ENCODE assay signal across 8 cellular contexts in the genomic region with DNA sequence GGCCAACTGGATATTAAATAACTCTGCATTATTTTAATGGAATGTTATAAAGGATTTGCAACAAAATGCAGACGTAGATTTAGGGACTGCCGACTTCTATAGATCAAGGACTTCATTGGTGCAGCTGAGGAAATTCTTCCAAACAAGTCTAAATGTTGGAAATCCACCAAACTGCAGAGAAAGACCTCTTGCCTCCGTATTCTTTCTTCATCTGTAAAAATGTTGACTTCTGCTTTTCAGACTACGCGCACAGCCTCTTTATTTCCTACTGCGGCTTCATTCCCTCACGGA. TPM values are rescaled to one million over a fixed set of nuclear protein-coding genes. Genes with fewer than 3 reads are reported as not detected.
DNase-seq lines count a peak whose midpoint lies in the region; ATAC-seq and TF ChIP-seq lines count a peak whose summit lies in the region.

No MANE protein-coding gene starts in this region.

- no peak for ATAC-seq in CD4-positive, CD25-positive, alpha-beta regulatory T cell (ENCODE audit: low read depth in 2 of 2)
- ATAC-seq in left colon: no peak
- ATAC-seq in HG02642 (IDR thresholded peaks at IDR 0.05; ENCODE audit: poor library complexity, unreplicated experiment): no peak

- peak overlapping the region; percentile 94 for H3K27ac ChIP-seq in CD4-positive, CD25-positive, alpha-beta regulatory T cell (ENCODE audit: insufficient read depth, low read length, poor library complexity, severe bottlenecking)
- peak overlapping the region; percentile 98 for H3K27ac ChIP-seq in duodenal mucosa (ENCODE audit: low read depth, low read length)

- no peak for DNase-seq in CD4-positive, CD25-positive, alpha-beta regulatory T cell
- DNase-seq in NT2/D1 (ENCODE audit: low read depth, low spot score) (no peak), neural crest cell (ENCODE audit: low read depth, low spot score) (no peak), nucleus accumbens (lab: John Stamatoyannopoulos, UW) (no peak), NCI-H1092 (lab: John Stamatoyannopoulos, UW) (no peak), left colon (no peak)

- peaks cover 19% of the 10 kb centered on the region for H3K27me3 Mint-ChIP-seq in CD4-positive, CD25-positive, alpha-beta regulatory T cell
- no peaks in the 10 kb centered on the region for H3K27me3 Mint-ChIP-seq in neural crest cell (ENCODE audit: low read depth)

- H3K4me1 ChIP-seq in CD4-positive, CD25-positive, alpha-beta regulatory T cell (ENCODE audit: control insufficient read depth, insufficient read depth, low read length, poor library complexity, severe bottlenecking): peaks cover 30% of the 10 kb centered on the region
- H3K4me1 ChIP-seq in NT2/D1 (ENCODE audit: insufficient read depth, insufficient read length) (no peaks in the 10 kb centered on the region), duodenal mucosa (ENCODE audit: control insufficient read depth in 1 of 2, insufficient read depth in 2 of 2, low read length in 2 of 2) (no peaks in the 10 kb centered on the region)

- H3K36me3 ChIP-seq in CD4-positive, CD25-positive, alpha-beta regulatory T cell (ENCODE audit: control insufficient read depth, insufficient read depth, low read length): no peaks in the 10 kb centered on the region
- H3K36me3 ChIP-seq in NT2/D1 (ENCODE audit: insufficient read depth, insufficient read length, low read length): no peaks in the 10 kb centered on the region
- no peaks in the 10 kb centered on the region for H3K36me3 ChIP-seq in duodenal mucosa (ENCODE audit: control insufficient read depth in 1 of 2, insufficient read depth in 2 of 2, low read length in 2 of 2)

- H3K4me3 ChIP-seq in CD4-positive, CD25-positive, alpha-beta regulatory T cell (ENCODE audit: low read depth, low read length): peak overlapping the region; percentile 82
- H3K4me3 ChIP-seq in NT2/D1 (ENCODE audit: insufficient read length, low read depth): peak overlapping the region; percentile 64
- H3K4me3 ChIP-seq in duodenal mucosa (ENCODE audit: low read depth in 1 of 2, low read length in 2 of 2): peak overlapping the region; percentile 61 to 71

- H3K36me3 Mint-ChIP-seq in CD4-positive, CD25-positive, alpha-beta regulatory T cell: no peaks in the 10 kb centered on the region
- peaks cover 12% of the 10 kb centered on the region for H3K36me3 Mint-ChIP-seq in neural crest cell (ENCODE audit: low read depth)

- H3K4me1 Mint-ChIP-seq in CD4-positive, CD25-positive, alpha-beta regulatory T cell: peaks cover 18 to 34% (median 27%) of the 10 kb centered on the region in 4 donors
- H3K4me1 Mint-ChIP-seq in neural crest cell: peaks cover 35% of the 10 kb centered on the region

- intact Hi-C loops in left colon (cut with DNase I, micrococcal nuclease): no loop called here

- H3K4me3 Mint-ChIP-seq in CD4-positive, CD25-positive, alpha-beta regulatory T cell: peak overlapping the region; percentile 83 to 96 (median 86)
- peak overlapping the region; percentile 90 for H3K4me3 Mint-ChIP-seq in neural crest cell

- H3K27me3 ChIP-seq in CD4-positive, CD25-positive, alpha-beta regulatory T cell (ENCODE audit: control insufficient read depth, insufficient read depth, low read length): no peaks in the 10 kb centered on the region
- H3K27me3 ChIP-seq in NT2/D1 (ENCODE audit: insufficient read depth, insufficient read length) (no peaks in the 10 kb centered on the region), duodenal mucosa (ENCODE audit: control insufficient read depth in 1 of 2, insufficient read depth in 2 of 2, low read length in 2 of 2) (peaks cover 13 to 24% of the 10 kb centered on the region in 2 donors)

- H3K9ac ChIP-seq in NT2/D1 (ENCODE audit: insufficient read length, low read depth): peak overlapping the region; percentile 80
- H3K9ac ChIP-seq in duodenal mucosa (ENCODE audit: low read depth in 1 of 2, low read length in 2 of 2): peak overlapping the region; percentile 33 to 50

- peak overlapping the region; percentile 74 to 93 (median 92) for H3K27ac Mint-ChIP-seq in CD4-positive, CD25-positive, alpha-beta regulatory T cell
- H3K27ac Mint-ChIP-seq in neural crest cell (ENCODE audit: unreplicated experiment): peak overlapping the region; percentile 88

- no peaks in the 10 kb centered on the region for H3K9me3 Mint-ChIP-seq in CD4-positive, CD25-positive, alpha-beta regulatory T cell
- H3K9me3 Mint-ChIP-seq in neural crest cell: peaks cover 3% of the 10 kb centered on the region

- TF ChIP-seq CTCF in neural crest cell (conservative IDR thresholded peaks at IDR 0.05): no peak

- H3K9me3 ChIP-seq in CD4-positive, CD25-positive, alpha-beta regulatory T cell (ENCODE audit: control insufficient read depth in 2 of 2, low read length in 2 of 2): no peaks in the 10 kb centered on the region
- H3K9me3 ChIP-seq in NT2/D1 (ENCODE audit: insufficient read depth, low read length) (0 out of 2 replicates have a peak, but pooled peaks cover 3% of the 10 kb centered on the region), duodenal mucosa (ENCODE audit: control insufficient read depth in 1 of 2, low read length in 2 of 2) (no peaks in the 10 kb centered on the region)

RNA-seq across cellular contexts. Expression of gene QKI, which starts 1.5 kb away (rescaled TPM):
- total RNA-seq in CD4-positive, CD25-positive, alpha-beta regulatory T cell: 89.7 TPM
- 10 to 100 TPM; 10.0 to 22.2 (median 13.7) TPM for polyA plus RNA-seq in CD4-positive, CD25-positive, alpha-beta regulatory T cell
- 260 and 267 TPM in 2 replicates for total RNA-seq in neural crest cell
- total RNA-seq in left colon: 10 to 100 TPM; 12.9 to 31.8 TPM
